ENCODE assay signal across 1 cellular context in genomic region chr10:71033396-71033980, GRCh38.
TF ChIP-seq lines count a peak whose summit lies in the region.

No MANE protein-coding gene starts in this region.

TF ChIP-seq in K562, 482 proteins besides CTCF, POLR2A, EP300 and RAD21:
- no peak for TF ChIP-seq ZNF197 (CRISPR knock-in tag; IDR thresholded peaks at IDR 0.05; ENCODE audit: low read depth)
- TF ChIP-seq SIN3B (IDR thresholded peaks at IDR 0.05; ENCODE audit: low read depth), result no peak
- TF ChIP-seq BACH1 (tag; IDR thresholded peaks at IDR 0.05), result no peak
- TF ChIP-seq ETS2 (tag; IDR thresholded peaks at IDR 0.05; ENCODE audit: borderline replicate concordance, poor library complexity, severe bottlenecking), result no peak
- TF ChIP-seq CBX8 (IDR thresholded peaks at IDR 0.05; ENCODE audit: borderline replicate concordance, extremely low read depth, low read depth, low read length, poor library complexity, severe bottlenecking), result no peak
- TF ChIP-seq TCF7 (IDR thresholded peaks at IDR 0.05; ENCODE audit: borderline replicate concordance), result no peak
- TF ChIP-seq ZNF280B (CRISPR knock-in tag; IDR thresholded peaks at IDR 0.05), result no peak
